8 cellular contexts compared by ENCODE assay signal in the genomic region with DNA sequence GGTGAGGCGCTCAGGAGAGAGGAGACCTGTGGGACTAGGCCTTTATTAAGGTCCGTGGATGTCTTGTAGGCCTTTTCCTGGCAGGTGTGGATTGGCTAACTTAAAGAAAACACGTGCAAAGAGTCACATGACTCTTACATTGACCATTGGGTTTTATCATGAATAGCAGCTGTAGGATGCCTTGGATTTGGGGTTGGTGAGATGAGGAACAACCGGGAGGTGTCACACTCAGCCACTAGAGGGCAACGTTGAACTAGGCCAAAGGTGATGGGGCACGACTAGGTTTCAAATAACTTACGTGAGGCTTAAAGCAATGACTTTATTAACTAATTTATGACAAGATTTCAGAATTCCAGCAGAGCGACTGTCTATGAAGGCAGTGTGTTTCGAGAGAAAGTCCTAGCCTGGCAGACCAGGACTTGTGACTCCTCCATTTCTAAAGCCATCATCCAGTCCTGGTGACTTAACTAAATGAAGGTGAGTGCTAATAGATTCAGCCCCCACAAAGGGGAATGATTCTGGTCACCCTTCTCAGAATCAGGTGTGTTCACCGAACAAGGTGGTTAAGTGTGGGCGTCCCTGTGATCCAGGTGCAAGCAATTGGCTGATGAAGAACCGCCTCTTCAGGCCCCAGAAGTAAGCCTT.
DNase-seq lines count a peak whose midpoint lies in the region; ATAC-seq and TF ChIP-seq lines count a peak whose summit lies in the region.

No MANE protein-coding gene starts in this region.

- no peak overlapping the region for H3K4me3 ChIP-seq in KMS-11 (IDR thresholded peaks at IDR 0.05; ENCODE audit: insufficient read depth, low read depth, low read length)
- H3K4me3 ChIP-seq in right atrium auricular region: no peak overlapping the region

- no peaks in the 10 kb centered on the region for H3K36me3 Mint-ChIP-seq in activated CD4-positive, alpha-beta T cell treated with anti-CD3 and anti-CD28 coated beads, Interleukin-2, amount 10 ng/mL, durations not matched to agents 7 days and 5 days (ENCODE audit: low read depth)
- no peaks in the 10 kb centered on the region for H3K36me3 Mint-ChIP-seq in stimulated activated naive B cell treated with anti-CD40 and anti-IgM and Interleukin-4, amounts not matched to agents 10 μg/mL and 1 μg/mL and 100 μg/mL, for 72 hours

- DNase-seq in activated CD4-positive, alpha-beta T cell treated with anti-CD3 and anti-CD28 coated beads for 24 hours (ENCODE audit: low read depth in 2 of 2): peak; percentile 12 to 20
- DNase-seq in activated CD4-positive, alpha-beta T cell treated with anti-CD3 and anti-CD28 coated beads for 1 hour: no peak
- DNase-seq in activated CD4-positive, alpha-beta T cell treated with anti-CD3 and anti-CD28 coated beads, Interleukin-2, amount 10 ng/mL, durations not matched to agents 7 days and 5 days: peak; percentile 58
- DNase-seq in right atrium auricular region (ENCODE audit: low spot score) (no peak), DMS114 treated with DMSO at 0.1 percent for 48 hours (lab: John Stamatoyannopoulos, UW; ENCODE audit: unreplicated experiment) (no peak)
- no peak for DNase-seq in stimulated activated naive B cell treated with anti-CD40 and anti-IgM and Interleukin-4, amounts not matched to agents 10 μg/mL and 1 μg/mL and 100 μg/mL, for 72 hours

- H3K9me3 ChIP-seq in right atrium auricular region: no peaks in the 10 kb centered on the region

- H3K36me3 ChIP-seq in KMS-11 (ENCODE audit: insufficient read depth): no peaks in the 10 kb centered on the region
- H3K36me3 ChIP-seq in right atrium auricular region: no peaks in the 10 kb centered on the region

- no peak overlapping the region for H3K4me2 ChIP-seq in KMS-11

- no peak overlapping the region for H3K27ac Mint-ChIP-seq in activated CD4-positive, alpha-beta T cell treated with anti-CD3 and anti-CD28 coated beads, Interleukin-2, amount 10 ng/mL, durations not matched to agents 7 days and 5 days
- H3K27ac Mint-ChIP-seq in stimulated activated naive B cell treated with anti-CD40 and anti-IgM and Interleukin-4, amounts not matched to agents 10 μg/mL and 1 μg/mL and 100 μg/mL, for 72 hours: no peak overlapping the region

- no peaks in the 10 kb centered on the region for H3K9me3 Mint-ChIP-seq in activated CD4-positive, alpha-beta T cell treated with anti-CD3 and anti-CD28 coated beads, Interleukin-2, amount 10 ng/mL, durations not matched to agents 7 days and 5 days
- no peaks in the 10 kb centered on the region for H3K9me3 Mint-ChIP-seq in stimulated activated naive B cell treated with anti-CD40 and anti-IgM and Interleukin-4, amounts not matched to agents 10 μg/mL and 1 μg/mL and 100 μg/mL, for 72 hours

- no peaks in the 10 kb centered on the region for H3K27me3 ChIP-seq in KMS-11 (ENCODE audit: insufficient read depth, low read depth)
- no peaks in the 10 kb centered on the region for H3K27me3 ChIP-seq in right atrium auricular region

- H3K27me3 Mint-ChIP-seq in activated CD4-positive, alpha-beta T cell treated with anti-CD3 and anti-CD28 coated beads, Interleukin-2, amount 10 ng/mL, durations not matched to agents 7 days and 5 days: peaks cover 42% of the 10 kb centered on the region
- peaks cover 43 to 60% of the 10 kb centered on the region in 2 donors for H3K27me3 Mint-ChIP-seq in stimulated activated naive B cell treated with anti-CD40 and anti-IgM and Interleukin-4, amounts not matched to agents 10 μg/mL and 1 μg/mL and 100 μg/mL, for 72 hours

- H3K4me3 Mint-ChIP-seq in activated CD4-positive, alpha-beta T cell treated with anti-CD3 and anti-CD28 coated beads, Interleukin-2, amount 10 ng/mL, durations not matched to agents 7 days and 5 days: no peak overlapping the region
- no peak overlapping the region for H3K4me3 Mint-ChIP-seq in stimulated activated naive B cell treated with anti-CD40 and anti-IgM and Interleukin-4, amounts not matched to agents 10 μg/mL and 1 μg/mL and 100 μg/mL, for 72 hours

- H4K20me1 ChIP-seq in KMS-11 (ENCODE audit: insufficient read depth): no peaks in the 10 kb centered on the region

- POLR2A ChIA-PET in activated CD4-positive, alpha-beta T cell treated with anti-CD3 and anti-CD28 coated beads, Interleukin-2, amount 10 ng/mL, durations not matched to agents 7 days and 5 days (lab: Charles Lee): no interaction called here

- no peaks in the 10 kb centered on the region for H3K4me1 Mint-ChIP-seq in activated CD4-positive, alpha-beta T cell treated with anti-CD3 and anti-CD28 coated beads, Interleukin-2, amount 10 ng/mL, durations not matched to agents 7 days and 5 days
- peaks cover 0 to 4% of the 10 kb centered on the region in 2 donors for H3K4me1 Mint-ChIP-seq in stimulated activated naive B cell treated with anti-CD40 and anti-IgM and Interleukin-4, amounts not matched to agents 10 μg/mL and 1 μg/mL and 100 μg/mL, for 72 hours

- H3K9ac ChIP-seq in KMS-11: no peak overlapping the region

- no peaks in the 10 kb centered on the region for H3K4me1 ChIP-seq in KMS-11 (ENCODE audit: low read depth, poor library complexity, severe bottlenecking)
- no peaks in the 10 kb centered on the region for H3K4me1 ChIP-seq in right atrium auricular region

- no peak overlapping the region for H3K27ac ChIP-seq in KMS-11
- H3K27ac ChIP-seq in right atrium auricular region: no peak overlapping the region

- TF ChIP-seq CTCF in KMS-11 (conservative IDR thresholded peaks at IDR 0.05; ENCODE audit: low read depth, low read length) (peak; percentile 71), right atrium auricular region (IDR thresholded peaks at IDR 0.05) (peak; percentile 25 to 58)

- no peaks in the 10 kb centered on the region for H3K79me2 ChIP-seq in KMS-11 (ENCODE audit: insufficient read depth, low read depth)

- CTCF ChIA-PET in activated CD4-positive, alpha-beta T cell treated with anti-CD3 and anti-CD28 coated beads, Interleukin-2, amount 10 ng/mL, durations not matched to agents 7 days and 5 days (lab: Charles Lee): interaction anchor here (0.5 to 0.8 kb wide), 2 partner anchors 16 to 54 kb away, joined by 3 read pairs; no protein-coding TSS in a partner anchor

- ATAC-seq in GM21723 (IDR thresholded peaks at IDR 0.05; ENCODE audit: unreplicated experiment): peak; percentile 80
- peak; percentile 58 to 65 for ATAC-seq in stimulated activated naive B cell treated with anti-CD40 and anti-IgM and Interleukin-4, amounts not matched to agents 10 μg/mL and 1 μg/mL and 100 μg/mL, for 72 hours (replicated peaks)

- H2AFZ ChIP-seq in KMS-11 (ENCODE audit: low read depth): no peak overlapping the region

Comparison
In these comparisons a context has a peak if more than half of its experiments do, and no peak if none do; other contexts are left out.
1. DNase-seq: peak in activated CD4-positive, alpha-beta T cell treated with anti-CD3 and anti-CD28 coated beads for 24 hours (2 of 2) and activated CD4-positive, alpha-beta T cell treated with anti-CD3 and anti-CD28 coated beads, Interleukin-2, amount 10 ng/mL, durations not matched to agents 7 days and 5 days (single experiment); none in activated CD4-positive, alpha-beta T cell treated with anti-CD3 and anti-CD28 coated beads for 1 hour (single experiment), right atrium auricular region (single experiment), stimulated activated naive B cell treated with anti-CD40 and anti-IgM and Interleukin-4, amounts not matched to agents 10 μg/mL and 1 μg/mL and 100 μg/mL, for 72 hours (single experiment) and DMS114 treated with DMSO at 0.1 percent for 48 hours (single experiment).